In the genomic region with DNA sequence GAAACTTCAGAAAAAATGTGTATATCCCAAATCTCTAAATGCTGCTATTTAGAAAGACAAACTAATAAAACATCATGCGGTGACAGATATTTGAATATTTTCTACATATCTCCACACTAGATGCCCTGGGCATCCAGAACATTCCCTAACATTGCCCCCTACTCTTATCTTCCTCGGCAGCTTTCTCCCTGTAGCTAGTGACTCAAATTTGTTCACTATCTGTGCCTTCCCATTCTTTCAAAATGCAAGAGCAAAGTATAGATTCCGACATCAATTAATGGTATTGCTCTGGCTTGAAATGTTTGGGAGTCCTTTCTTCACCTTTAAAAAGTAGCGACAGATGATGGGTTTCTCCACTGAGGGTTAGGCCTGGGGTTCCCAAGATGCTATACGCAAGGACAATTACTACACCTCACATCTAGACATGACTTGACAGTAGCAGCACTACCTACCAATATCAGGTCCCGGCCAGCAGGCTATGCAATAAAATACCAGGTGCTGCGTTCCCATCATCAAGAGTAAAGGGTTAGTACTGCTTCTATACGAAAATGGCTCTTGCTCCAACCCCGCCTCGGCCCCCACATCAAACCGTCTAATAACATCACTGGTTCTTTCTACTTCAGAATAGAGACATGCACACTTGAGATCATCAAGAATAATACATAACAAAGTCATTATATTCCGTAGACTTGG, we compare ENCODE assay signal across 8 cellular contexts. TPM values are rescaled to one million over a fixed set of nuclear protein-coding genes. Genes with fewer than 3 reads are reported as not detected.
DNase-seq lines count a peak whose midpoint lies in the region; ATAC-seq and TF ChIP-seq lines count a peak whose summit lies in the region.

No MANE protein-coding gene starts in this region.

- no peak for TF ChIP-seq POLR2A in HCT116 (IDR thresholded peaks at IDR 0.05; ENCODE audit: borderline replicate concordance, extremely low read depth, insufficient read depth, insufficient read length)

- peaks cover 20% of the 10 kb centered on the region for H3K27me3 Mint-ChIP-seq in brain

- H3K4me3 ChIP-seq in HCT116 (replicated peaks in 1 of 2; ENCODE audit: low read depth in 1 of 2, low read length in 2 of 2) (peak overlapping the region; percentile 77 to 79), OCI-LY7 (ENCODE audit: low read depth, low read length, poor library complexity, severe bottlenecking) (peak overlapping the region; percentile 91)

- H3K36me3 ChIP-seq in HCT116 (ENCODE audit: control insufficient read depth in 1 of 2, insufficient read depth in 2 of 2, low read length in 2 of 2): no peaks in the 10 kb centered on the region; a peak in 1 of 4 replicates
- peaks cover 40% of the 10 kb centered on the region for H3K36me3 ChIP-seq in OCI-LY7 (ENCODE audit: insufficient read depth, low read length)

- H3K27me3 ChIP-seq in HCT116 (ENCODE audit: insufficient read depth, low read length): no peaks in the 10 kb centered on the region

- CTCF ChIA-PET in HCT116 (lab: Charles Lee): interaction anchor here (0.6 kb wide), 1 partner anchor 80 kb away, joined by 3 read pairs; a partner anchor contains a TSS
- CTCF ChIA-PET in OCI-LY7 (lab: Charles Lee; ENCODE audit: unreplicated experiment): no interaction called here

- peak; percentile 23 for DNase-seq in ELR (ENCODE audit: low read depth)
- DNase-seq in HCT116 (ENCODE audit: low read depth, low spot score): no peak
- DNase-seq in OCI-LY7 (ENCODE audit: low spot score): peak; percentile 63
- peak; percentile 17 for DNase-seq in iris pigment epithelial cell (ENCODE audit: low read depth)
- DNase-seq in stimulated activated CD4-positive, alpha-beta T cell treated with anti-CD3 and anti-CD28 coated beads, Interleukin-4, amount 100 ng/mL, for 4 hours: peak; percentile 8 to 21
- no peak for DNase-seq in cerebellar nuclear complex (lab: John Stamatoyannopoulos, UW)

- peak overlapping the region; percentile 7 for H2AFZ ChIP-seq in HCT116 (ENCODE audit: low read depth, low read length, poor library complexity, severe bottlenecking)
- peak overlapping the region; percentile 95 for H2AFZ ChIP-seq in OCI-LY7 (ENCODE audit: low read length)

- no peaks in the 10 kb centered on the region for H3K9me2 ChIP-seq in HCT116 (ENCODE audit: insufficient read depth)
- no peaks in the 10 kb centered on the region for H3K9me2 ChIP-seq in OCI-LY7 (ENCODE audit: insufficient read depth, low read length)

- POLR2A ChIA-PET in HCT116 (lab: Charles Lee) (no interaction called here), OCI-LY7 (lab: Charles Lee) (interaction anchor here (0.6 to 1.1 kb wide), 3 partner anchors 123 to 1817 kb away, joined by 3 read pairs; no protein-coding TSS in a partner anchor)

- no peak for TF ChIP-seq RAD21 in HCT116 (IDR thresholded peaks at IDR 0.05; ENCODE audit: low read depth)

- peaks cover 48% of the 10 kb centered on the region for H3K79me2 ChIP-seq in HCT116 (ENCODE audit: insufficient read depth, low read length)
- H3K79me2 ChIP-seq in OCI-LY7 (ENCODE audit: insufficient read depth, low read depth, low read length): peaks cover 53% of the 10 kb centered on the region

- peak overlapping the region; percentile 90 to 99 (median 94) for H3K4me3 Mint-ChIP-seq in brain

- peak overlapping the region; percentile 99 to 100 (median 99) for H3K27ac Mint-ChIP-seq in brain

- BruUV-seq in HCT116 (replicated peaks; lab: Mats Ljungman, UMichigan): TSS peak; percentile 78
- BruUV-seq in OCI-LY7 (replicated peaks; lab: Mats Ljungman, UMichigan): TSS peak; percentile 84

- peak overlapping the region; percentile 63 for H3K27ac ChIP-seq in HCT116 (ENCODE audit: low read depth, low read length)
- peak overlapping the region; percentile 66 for H3K27ac ChIP-seq in OCI-LY7 (ENCODE audit: low read depth, low read length, poor library complexity, severe bottlenecking)

- H3K4me1 Mint-ChIP-seq in brain: peaks cover 64% of the 10 kb centered on the region

- H3K4me1 ChIP-seq in HCT116 (ENCODE audit: control insufficient read depth in 1 of 2, insufficient read depth in 2 of 2, low read length in 2 of 2) (peaks cover 11 to 12% of the 10 kb centered on the region in 2 experiments), OCI-LY7 (ENCODE audit: insufficient read depth, low read length, poor library complexity, severe bottlenecking) (peaks cover 20% of the 10 kb centered on the region)

- RAD21 ChIA-PET in HCT116 (lab: Charles Lee; ENCODE audit: low non-redundant PET in 1 of 2, low total read pairs in 2 of 2, uncharacterized antibody in 2 of 2, unreplicated experiment in 2 of 2): no interaction called here

- H3K36me3 Mint-ChIP-seq in brain: peaks cover 40% of the 10 kb centered on the region

- peak; percentile 47 for ATAC-seq in HCT116
- ATAC-seq in HG03457 (IDR thresholded peaks at IDR 0.05; ENCODE audit: unreplicated experiment): no peak

- H3K9me3 ChIP-seq in HCT116 (ENCODE audit: control insufficient read depth in 1 of 2, insufficient read depth in 1 of 2, low read depth in 1 of 2, low read length in 2 of 2) (no peaks in the 10 kb centered on the region), OCI-LY7 (ENCODE audit: low read length) (no peaks in the 10 kb centered on the region)

- peak overlapping the region; percentile 74 for H3K9ac ChIP-seq in HCT116 (ENCODE audit: low read length)

- intact Hi-C loops in HCT116 (cut with micrococcal nuclease) (no loop called here), OCI-LY7 (cut with micrococcal nuclease; ENCODE audit: unreplicated experiment) (no loop called here)

- H3K4me2 ChIP-seq in HCT116 (ENCODE audit: low read length) (peak overlapping the region; percentile 86), OCI-LY7 (ENCODE audit: low read length) (peak overlapping the region; percentile 84)

- H3K9me3 Mint-ChIP-seq in brain: peaks cover 0 to 2% (median 0%) of the 10 kb centered on the region in 5 experiments

- no peak for TF ChIP-seq CTCF in HCT116 (IDR thresholded peaks at IDR 0.05 in 2 of 3, conservative IDR thresholded peaks at IDR 0.05 in 1 of 3; ENCODE audit: borderline replicate concordance in 1 of 3, insufficient read depth in 1 of 3, low read depth in 2 of 3, low read length in 2 of 3)
- 0 out of 2 replicates have a peak, but pooled peaks have one; percentile 12 for TF ChIP-seq CTCF in OCI-LY7 (conservative IDR thresholded peaks at IDR 0.05; ENCODE audit: low read length)
- TF ChIP-seq CTCF in brain (conservative IDR thresholded peaks at IDR 0.05): no peak

- no peaks in the 10 kb centered on the region for H4K20me1 ChIP-seq in HCT116 (ENCODE audit: insufficient read depth)
- no peaks in the 10 kb centered on the region for H4K20me1 ChIP-seq in OCI-LY7 (ENCODE audit: insufficient read depth, low read length)

TF ChIP-seq in HCT116, 20 proteins besides CTCF, POLR2A, EP300 and RAD21:
- TF ChIP-seq, protein P1, sequence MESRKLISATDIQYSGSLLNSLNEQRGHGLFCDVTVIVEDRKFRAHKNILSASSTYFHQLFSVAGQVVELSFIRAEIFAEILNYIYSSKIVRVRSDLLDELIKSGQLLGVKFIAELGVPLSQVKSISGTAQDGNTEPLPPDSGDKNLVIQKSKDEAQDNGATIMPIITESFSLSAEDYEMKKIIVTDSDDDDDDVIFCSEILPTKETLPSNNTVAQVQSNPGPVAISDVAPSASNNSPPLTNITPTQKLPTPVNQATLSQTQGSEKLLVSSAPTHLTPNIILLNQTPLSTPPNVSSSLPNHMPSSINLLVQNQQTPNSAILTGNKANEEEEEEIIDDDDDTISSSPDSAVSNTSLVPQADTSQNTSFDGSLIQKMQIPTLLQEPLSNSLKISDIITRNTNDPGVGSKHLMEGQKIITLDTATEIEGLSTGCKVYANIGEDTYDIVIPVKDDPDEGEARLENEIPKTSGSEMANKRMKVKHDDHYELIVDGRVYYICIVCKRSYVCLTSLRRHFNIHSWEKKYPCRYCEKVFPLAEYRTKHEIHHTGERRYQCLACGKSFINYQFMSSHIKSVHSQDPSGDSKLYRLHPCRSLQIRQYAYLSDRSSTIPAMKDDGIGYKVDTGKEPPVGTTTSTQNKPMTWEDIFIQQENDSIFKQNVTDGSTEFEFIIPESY (IDR thresholded peaks at IDR 0.05; ENCODE audit: extremely low read depth, insufficient replicate concordance, low read length): no peak
- TF ChIP-seq ZFX (IDR thresholded peaks at IDR 0.05): no peak
- no peak for TF ChIP-seq TCF7L2 (IDR thresholded peaks at IDR 0.05; ENCODE audit: borderline replicate concordance, extremely low read depth, insufficient read depth, insufficient read length)
- TF ChIP-seq YY1 (IDR thresholded peaks at IDR 0.05; ENCODE audit: extremely low read depth, insufficient replicate concordance, low read depth, low read length): no peak
- no peak for TF ChIP-seq FOSL1 (IDR thresholded peaks at IDR 0.05; ENCODE audit: low read depth)
- no peak for TF ChIP-seq SP1 (IDR thresholded peaks at IDR 0.05; ENCODE audit: low read depth)
- no peak for TF ChIP-seq EGR1 (IDR thresholded peaks at IDR 0.05; ENCODE audit: low read depth)

RNA-seq across cellular contexts. Expression of a gene that starts 0.6 kb away (rescaled TPM):
- total RNA-seq in HCT116 (2021; ENCODE audit: unreplicated experiment) (17.9 TPM), OCI-LY7 (2022) (33.5 and 38.9 TPM in 2 replicates)
- 4.0 and 11.5 TPM in 2 replicates for polyA plus RNA-seq in HCT116 (2012)
- 19.8 and 20.7 TPM in 2 replicates for total RNA-seq in OCI-LY7 (2014; rRNA removed; shearing (Covaris generic))
- polyA plus RNA-seq in brain (ENCODE audit: insufficient read depth, low read depth, low replicate concordance): 3.3 TPM

RNA-seq across cellular contexts. Expression of a gene that starts 28.2 kb away (rescaled TPM):
- total RNA-seq in HCT116 (2021; ENCODE audit: unreplicated experiment) (8.8 TPM), OCI-LY7 (2022) (27.1 and 27.4 TPM in 2 replicates)
- polyA plus RNA-seq in HCT116 (2012): 5.9 and 7.2 TPM in 2 replicates
- total RNA-seq in OCI-LY7 (2014; rRNA removed; shearing (Covaris generic)): 24.2 and 26.4 TPM in 2 replicates
- polyA plus RNA-seq in brain (ENCODE audit: insufficient read depth, low read depth, low replicate concordance): 7.6 TPM

Comparison
In these comparisons a context has a peak if more than half of its experiments do, and no peak if none do; other contexts are left out.
1. DNase-seq: peak in ELR (single experiment), OCI-LY7 (single experiment), iris pigment epithelial cell (single experiment) and stimulated activated CD4-positive, alpha-beta T cell treated with anti-CD3 and anti-CD28 coated beads, Interleukin-4, amount 100 ng/mL, for 4 hours (2 of 2); none in HCT116 (single experiment) and cerebellar nuclear complex (0 of 2).